In genomic region chr1:31108861-31109260, GRCh38 we compare ENCODE assay signal across 21 cellular contexts. TPM values are rescaled to one million over a fixed set of nuclear protein-coding genes. Genes with fewer than 3 reads are reported as not detected.
DNase-seq lines count a peak whose midpoint lies in the region; ATAC-seq, FAIRE-seq and TF ChIP-seq lines count a peak whose summit lies in the region.
"Had no signal": no experiment of that assay in that cellular context is flagged by ENCODE, and none has a peak within 500 bp of the region (broad histone marks: within the 10 kb centered on the region; RNA-seq: fewer than 3 reads in every experiment).

No MANE protein-coding gene starts in this region.

- no peaks in the 10 kb centered on the region for H3K9me1 ChIP-seq in K562 (ENCODE audit: control insufficient read depth, insufficient read depth, low read length)

- H3K9me3 ChIP-seq in K562 (replicated peaks; ENCODE audit: control insufficient read depth, insufficient read depth, low read depth, low read length) (no peaks in the 10 kb centered on the region), gastroesophageal sphincter (no peaks in the 10 kb centered on the region), tibial artery (no peaks in the 10 kb centered on the region)
- H3K9me3 ChIP-seq: HAP-1 had no signal

- ATAC-seq in K562: no peak
- ATAC-seq in gastroesophageal sphincter: no peak
- ATAC-seq: CD8-positive, alpha-beta T cell had no signal

- H3K9ac ChIP-seq in K562 (ENCODE audit: insufficient read depth in 1 of 2, low read depth in 2 of 2, low read length in 2 of 2): no peak overlapping the region

- POLR2A ChIA-PET in K562 (lab: Yijun Ruan, JAX): interaction anchor here (0.6 to 1.4 kb wide), 3 partner anchors 8 to 135 kb away, joined by 3 to 4 read pairs (median 4); no protein-coding TSS in a partner anchor

- H3K4me3 Mint-ChIP-seq in activated naive CD4-positive, alpha-beta T cell treated with anti-CD3 and anti-CD28 coated beads, Interleukin-2, amount 50 U/mL, for 24 hours: no peak overlapping the region
- H3K4me3 Mint-ChIP-seq in activated naive CD4-positive, alpha-beta T cell treated with anti-CD3 and anti-CD28 coated beads for 36 hours: no peak overlapping the region
- H3K4me3 Mint-ChIP-seq: CD8-positive, alpha-beta T cell; HFFc6 had no signal

- FAIRE-seq in K562 (lab: Jason Lieb, UNC): no peak
- FAIRE-seq: D721Med, G401.6, GM12891, H1 had no signal

- no peaks in the 10 kb centered on the region for H3K9me3 Mint-ChIP-seq in activated naive CD4-positive, alpha-beta T cell treated with anti-CD3 and anti-CD28 coated beads, Interleukin-2, amount 50 U/mL, for 24 hours
- H3K9me3 Mint-ChIP-seq in activated naive CD4-positive, alpha-beta T cell treated with anti-CD3 and anti-CD28 coated beads for 36 hours: no peaks in the 10 kb centered on the region
- H3K9me3 Mint-ChIP-seq: CD8-positive, alpha-beta T cell; HFFc6 had no signal

- H3K27ac ChIP-seq in K562 (ENCODE audit: extremely low read depth, low read depth, low read length) (no peak overlapping the region), gastroesophageal sphincter (no peak overlapping the region), tibial artery (no peak overlapping the region)

- TF ChIP-seq CTCF in K562 (IDR thresholded peaks at IDR 0.05 in 2 of 3, conservative IDR thresholded peaks at IDR 0.05 in 1 of 3; ENCODE audit: insufficient read depth in 2 of 3, low read depth in 1 of 3, low read length in 3 of 3) (no peak), gastroesophageal sphincter (IDR thresholded peaks at IDR 0.05) (no peak), tibial artery (IDR thresholded peaks at IDR 0.05) (no peak)

- 66% methylated on average over 5 of the region's 5 CpGs for WGBS in K562 (ENCODE audit: insufficient coverage, low coverage, missing lambda C conversion rate)
- WGBS in gastroesophageal sphincter (ENCODE audit: low coverage in 1 of 2), 2 donors: 90% methylated on average over 3 of the region's 5 CpGs; no CpG with 5 or more reads in 1 of the 2 donors

- H3K4me3 ChIP-seq in K562: no peak overlapping the region
- H3K4me3 ChIP-seq in gastroesophageal sphincter: no peak overlapping the region
- H3K4me3 ChIP-seq in tibial artery: no peak overlapping the region
- H3K4me3 ChIP-seq: HAP-1 had no signal

- H3K36me3 ChIP-seq in K562 (ENCODE audit: control insufficient read depth, insufficient read depth, low read length): no peaks in the 10 kb centered on the region
- no peaks in the 10 kb centered on the region for H3K36me3 ChIP-seq in gastroesophageal sphincter
- no peaks in the 10 kb centered on the region for H3K36me3 ChIP-seq in tibial artery
- H3K36me3 ChIP-seq: HAP-1 had no signal

- no peak overlapping the region for H3K4me2 ChIP-seq in K562 (ENCODE audit: insufficient read depth, low read length)

- BruUV-seq in K562 (replicated peaks; lab: Mats Ljungman, UMichigan): no TSS peak

- no peaks in the 10 kb centered on the region for H3K4me1 Mint-ChIP-seq in activated naive CD4-positive, alpha-beta T cell treated with anti-CD3 and anti-CD28 coated beads, Interleukin-2, amount 50 U/mL, for 24 hours
- H3K4me1 Mint-ChIP-seq in activated naive CD4-positive, alpha-beta T cell treated with anti-CD3 and anti-CD28 coated beads for 36 hours (ENCODE audit: low read depth): no peaks in the 10 kb centered on the region

- peaks cover 9% of the 10 kb centered on the region in 2 experiments; a peak in 4 of 5 replicates for H3K4me1 ChIP-seq in K562 (replicated peaks in 1 of 2; ENCODE audit: control insufficient read depth in 2 of 2, insufficient read depth in 2 of 2, low read length in 2 of 2)
- H3K4me1 ChIP-seq in gastroesophageal sphincter: no peaks in the 10 kb centered on the region
- peaks cover 0 to 8% (median 0%) of the 10 kb centered on the region in 4 donors for H3K4me1 ChIP-seq in tibial artery

- H3K27me3 ChIP-seq in K562 (ENCODE audit: control insufficient read depth in 2 of 2, insufficient read depth in 2 of 2, low read length in 2 of 2) (no peaks in the 10 kb centered on the region), gastroesophageal sphincter (no peaks in the 10 kb centered on the region), tibial artery (peaks cover 0 to 4% of the 10 kb centered on the region in 2 donors)

- no peak for TF ChIP-seq RAD21 in K562 (CRISPR knock-in tag; conservative IDR thresholded peaks at IDR 0.05 in 1 of 2, IDR thresholded peaks at IDR 0.05 in 1 of 2)

- in situ Hi-C loops in K562 (cut with MboI): no loop called here

- H3K27ac Mint-ChIP-seq in activated naive CD4-positive, alpha-beta T cell treated with anti-CD3 and anti-CD28 coated beads, Interleukin-2, amount 50 U/mL, for 24 hours: peak overlapping the region; percentile 4
- no peak overlapping the region for H3K27ac Mint-ChIP-seq in activated naive CD4-positive, alpha-beta T cell treated with anti-CD3 and anti-CD28 coated beads for 36 hours
- H3K27ac Mint-ChIP-seq: CD8-positive, alpha-beta T cell; HFFc6 had no signal

- no peaks in the 10 kb centered on the region for H3K79me2 ChIP-seq in K562 (ENCODE audit: control insufficient read depth, insufficient read depth, low read length)

- no peaks in the 10 kb centered on the region for H3K27me3 Mint-ChIP-seq in activated naive CD4-positive, alpha-beta T cell treated with anti-CD3 and anti-CD28 coated beads, Interleukin-2, amount 50 U/mL, for 24 hours
- peaks cover 4% of the 10 kb centered on the region for H3K27me3 Mint-ChIP-seq in activated naive CD4-positive, alpha-beta T cell treated with anti-CD3 and anti-CD28 coated beads for 36 hours (ENCODE audit: low read depth)

- H4K20me1 ChIP-seq in K562 (replicated peaks; ENCODE audit: control insufficient read depth, insufficient read depth, low read length): no peaks in the 10 kb centered on the region

- CTCF ChIA-PET in activated naive CD4-positive, alpha-beta T cell treated with anti-CD3 and anti-CD28 coated beads for 36 hours (lab: Charles Lee): no interaction called here
- CTCF ChIA-PET in K562 (lab: Yijun Ruan, JAX; ENCODE audit: low intra/inter-chr PET ratio): no interaction called here

- intact Hi-C loops in activated naive CD4-positive, alpha-beta T cell treated with anti-CD3 and anti-CD28 coated beads for 36 hours (cut with micrococcal nuclease): no loop called here
- intact Hi-C loops in K562 (cut with micrococcal nuclease) (no loop called here), tibial artery (cut with DNase I; ENCODE audit: low total_unique reads) (no loop called here)

- TF ChIP-seq POLR2A in K562 (conservative IDR thresholded peaks at IDR 0.05): no peak
- TF ChIP-seq POLR2A in gastroesophageal sphincter (IDR thresholded peaks at IDR 0.05): no peak

- TF ChIP-seq EP300 in K562 (IDR thresholded peaks at IDR 0.05; ENCODE audit: low read length): no peak
- no peak for TF ChIP-seq EP300 in gastroesophageal sphincter (IDR thresholded peaks at IDR 0.05)

- no peaks in the 10 kb centered on the region for H3K36me3 Mint-ChIP-seq in activated naive CD4-positive, alpha-beta T cell treated with anti-CD3 and anti-CD28 coated beads, Interleukin-2, amount 50 U/mL, for 24 hours
- H3K36me3 Mint-ChIP-seq in activated naive CD4-positive, alpha-beta T cell treated with anti-CD3 and anti-CD28 coated beads for 36 hours (ENCODE audit: low read depth): no peaks in the 10 kb centered on the region
- H3K36me3 Mint-ChIP-seq: CD8-positive, alpha-beta T cell had no signal

- H2AFZ ChIP-seq in K562 (ENCODE audit: low read depth, low read length): no peak overlapping the region

- no peak for DNase-seq in activated naive CD4-positive, alpha-beta T cell treated with anti-CD3 and anti-CD28 coated beads for 36 hours
- DNase-seq in MV-4-11 (lab: John Stamatoyannopoulos, UW) (peak; percentile 60), K562 (ENCODE audit: extremely low read depth in 1 of 4, low spot score in 3 of 4) (no peak), CD1c-positive myeloid dendritic cell (ENCODE audit: extremely low spot score) (no peak), tibial artery (no peak)
- DNase-seq: 8988T; ACHN; C1 segment of cervical spinal cord; CD8-positive, alpha-beta T cell; COR-L47; DMS153; DMS79 treated with DMSO at 0.1 percent for 48 hours; EL; HFFc6 had no signal

TF ChIP-seq in K562, 482 proteins besides CTCF, POLR2A, EP300 and RAD21 (continues in another document):
- TF ChIP-seq FUS (optimal IDR thresholded peaks at IDR 0.05; ENCODE audit: low read depth, low read length) (no peak), CEBPG (CRISPR knock-in tag; IDR thresholded peaks at IDR 0.05) (no peak), CEBPG (tag; conservative IDR thresholded peaks at IDR 0.05 in 1 of 2, IDR thresholded peaks at IDR 0.05 in 1 of 2) (0 out of 4 replicates have a peak, but pooled peaks of 1 of the 2 experiments have one; percentile 25), SMAD1 (IDR thresholded peaks at IDR 0.05; ENCODE audit: low read depth, low read length, partially characterized antibody) (no peak), ZFP30 (CRISPR knock-in tag; IDR thresholded peaks at IDR 0.05; ENCODE audit: borderline replicate concordance) (no peak), ZNF24 (IDR thresholded peaks at IDR 0.05) (no peak), TCF3 (CRISPR knock-in tag; IDR thresholded peaks at IDR 0.05) (no peak), ZNF41 (CRISPR knock-in tag; conservative IDR thresholded peaks at IDR 0.05) (no peak)
- TF ChIP-seq, protein P1, sequence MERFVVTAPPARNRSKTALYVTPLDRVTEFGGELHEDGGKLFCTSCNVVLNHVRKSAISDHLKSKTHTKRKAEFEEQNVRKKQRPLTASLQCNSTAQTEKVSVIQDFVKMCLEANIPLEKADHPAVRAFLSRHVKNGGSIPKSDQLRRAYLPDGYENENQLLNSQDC (CRISPR knock-in tag; IDR thresholded peaks at IDR 0.05): no peak

RNA-seq across cellular contexts. Expression of gene PUM1, which starts 43.3 kb away (rescaled TPM):
- total RNA-seq in activated naive CD4-positive, alpha-beta T cell treated with anti-CD3 and anti-CD28 coated beads for 36 hours: 10 to 100 TPM; 84.9 to 89.7 TPM
- total RNA-seq in K562 (2011; cell fraction: chromatin; rRNA removed; ENCODE audit: low replicate concordance): 260 and 263 TPM in 2 replicates
- total RNA-seq in K562 (2011; cell fraction: nucleolus; rRNA removed): 122 and 134 TPM in 2 replicates
- 144 and 176 TPM in 2 replicates for total RNA-seq in K562 (2011; cell fraction: nucleoplasm; rRNA removed)
- 42.9 and 56.3 TPM in 2 replicates for total RNA-seq in K562 (2014; rRNA removed)
- 60.1 and 66.4 TPM in 2 replicates for total RNA-seq in K562 (2014; rRNA removed; fragmentation: Illumina TruSeq; extraction: Trizol)
- 55.6 and 56.6 TPM in 2 replicates for total RNA-seq in K562 (2015; rRNA removed; fragmentation: Illumina TruSeq; extraction: Trizol)
- total RNA-seq in K562 (2021): 101 and 104 TPM in 2 replicates
- 55.7 and 64.3 TPM in 2 replicates for polyA plus RNA-seq in K562 (2011; rRNA removed)
- polyA plus RNA-seq in K562 (2011; cell fraction: cytosol; rRNA removed): 84.5 and 95.2 TPM in 2 replicates
- polyA plus RNA-seq in K562 (2011; cell fraction: nucleus; rRNA removed): 131 and 181 TPM in 2 replicates
- 60.3 and 92.8 TPM in 2 replicates for polyA plus RNA-seq in K562 (2012)
- 52.1 and 60.9 TPM in 2 replicates for polyA plus RNA-seq in K562 (2014; fragmentation: Illumina TruSeq; extraction: Trizol)
- polyA plus RNA-seq in K562 (2014; fragmentation: Nextera tagmentation; extraction: Ambion mirVana): 10 to 100 TPM; 37.7 to 43.8 TPM
- 46.4 and 49.5 TPM in 2 replicates for polyA plus RNA-seq in K562 (2014; rRNA removed)
- 300 and 362 TPM in 2 replicates for polyA minus RNA-seq in K562 (2011; rRNA and poly(A)+ RNA removed)
- polyA minus RNA-seq in K562 (2011; cell fraction: cytosol; rRNA and poly(A)+ RNA removed): 93.9 and 117 TPM in 2 replicates
- polyA minus RNA-seq in K562 (2011; cell fraction: nucleus; rRNA and poly(A)+ RNA removed): 116 and 133 TPM in 2 replicates
- 10 to 100 TPM; 83.8 to 90.7 (median 88.4) TPM for total RNA-seq in gastroesophageal sphincter
